In genomic region chr14:24179961-24180726, GRCh38 we compare ENCODE assay signal across 1 cellular context.
TF ChIP-seq lines count a peak whose summit lies in the region.

No MANE protein-coding gene starts in this region.

TF ChIP-seq in HEK293, 187 proteins besides CTCF, POLR2A, EP300 and RAD21 (continued from another document and continues in another):
- TF ChIP-seq ELK4 (IDR thresholded peaks at IDR 0.05; ENCODE audit: borderline replicate concordance, low read depth, low read length) (no peak), ZNF221 (tag by site-specific recombination; IDR thresholded peaks at IDR 0.05; ENCODE audit: borderline replicate concordance) (no peak), ZNF398 (tag by site-specific recombination; IDR thresholded peaks at IDR 0.05) (no peak), SCRT2 (tag by site-specific recombination; IDR thresholded peaks at IDR 0.05) (peak; percentile 69; the same call in 1 of the 2 replicates), ZNF366 (tag by site-specific recombination; conservative IDR thresholded peaks at IDR 0.05) (peak; percentile 67), ZNF777 (tag by site-specific recombination; IDR thresholded peaks at IDR 0.05; ENCODE audit: borderline replicate concordance) (no peak), ZNF23 (tag by site-specific recombination; IDR thresholded peaks at IDR 0.05; ENCODE audit: borderline replicate concordance) (no peak), GFI1B (tag by site-specific recombination; IDR thresholded peaks at IDR 0.05) (no peak), ZIC2 (tag by site-specific recombination; IDR thresholded peaks at IDR 0.05) (no peak), ZNF426 (tag by site-specific recombination; IDR thresholded peaks at IDR 0.05) (no peak), ZBTB7A (tag by site-specific recombination; IDR thresholded peaks at IDR 0.05; ENCODE audit: low read depth) (no peak), ZNF324 (tag by site-specific recombination; IDR thresholded peaks at IDR 0.05) (0 out of 2 replicates have a peak, but pooled peaks have one; percentile 39), SP7 (tag by site-specific recombination; IDR thresholded peaks at IDR 0.05) (peak; percentile 71), ZNF169 (tag by site-specific recombination; IDR thresholded peaks at IDR 0.05) (no peak), ZNF211 (tag by site-specific recombination; IDR thresholded peaks at IDR 0.05; ENCODE audit: low read depth) (no peak), ZNF670 (tag by site-specific recombination; IDR thresholded peaks at IDR 0.05; ENCODE audit: low read depth) (no peak), ZNF645 (tag by site-specific recombination; IDR thresholded peaks at IDR 0.05) (no peak), ZNF510 (tag by site-specific recombination; IDR thresholded peaks at IDR 0.05; ENCODE audit: insufficient replicate concordance) (no peak), ZNF26 (tag by site-specific recombination; IDR thresholded peaks at IDR 0.05) (no peak), ZNF354C (tag by site-specific recombination; IDR thresholded peaks at IDR 0.05; ENCODE audit: borderline replicate concordance, low read depth) (no peak), ZNF155 (tag by site-specific recombination; IDR thresholded peaks at IDR 0.05) (no peak), HOXD13 (CRISPR knock-in tag; IDR thresholded peaks at IDR 0.05; ENCODE audit: borderline replicate concordance) (no peak), SCRT1 (tag by site-specific recombination; IDR thresholded peaks at IDR 0.05; ENCODE audit: borderline replicate concordance) (no peak), KLF8 (tag by site-specific recombination; IDR thresholded peaks at IDR 0.05) (no peak), ZFP41 (tag by site-specific recombination; IDR thresholded peaks at IDR 0.05; ENCODE audit: borderline replicate concordance) (no peak), ZFP69B (tag by site-specific recombination; IDR thresholded peaks at IDR 0.05) (peak; percentile 56; the same call in 1 of the 2 replicates), YY2 (tag by site-specific recombination; IDR thresholded peaks at IDR 0.05) (no peak), ZBTB44 (tag by site-specific recombination; IDR thresholded peaks at IDR 0.05) (no peak), ZNF596 (tag by site-specific recombination; IDR thresholded peaks at IDR 0.05) (no peak), ZNF473 (tag by site-specific recombination; IDR thresholded peaks at IDR 0.05) (no peak), ZNF626 (tag by site-specific recombination; IDR thresholded peaks at IDR 0.05) (no peak), ZNF121 (tag by site-specific recombination; IDR thresholded peaks at IDR 0.05) (no peak), ZNF707 (tag by site-specific recombination; IDR thresholded peaks at IDR 0.05) (no peak), ZNF184 (tag by site-specific recombination; IDR thresholded peaks at IDR 0.05) (no peak), ZNF138 (tag by site-specific recombination; IDR thresholded peaks at IDR 0.05; ENCODE audit: borderline replicate concordance) (no peak), GLIS2 (tag by site-specific recombination; IDR thresholded peaks at IDR 0.05) (no peak), ZBTB20 (tag by site-specific recombination; IDR thresholded peaks at IDR 0.05) (no peak), ZNF621 (tag by site-specific recombination; IDR thresholded peaks at IDR 0.05) (no peak), HOXA7 (CRISPR knock-in tag; IDR thresholded peaks at IDR 0.05; ENCODE audit: borderline replicate concordance) (no peak), OSR2 (tag by site-specific recombination; IDR thresholded peaks at IDR 0.05) (peak; percentile 18; the same call in 1 of the 2 replicates), ZNF140 (tag by site-specific recombination; IDR thresholded peaks at IDR 0.05) (no peak)
- TF ChIP-seq, protein P1, sequence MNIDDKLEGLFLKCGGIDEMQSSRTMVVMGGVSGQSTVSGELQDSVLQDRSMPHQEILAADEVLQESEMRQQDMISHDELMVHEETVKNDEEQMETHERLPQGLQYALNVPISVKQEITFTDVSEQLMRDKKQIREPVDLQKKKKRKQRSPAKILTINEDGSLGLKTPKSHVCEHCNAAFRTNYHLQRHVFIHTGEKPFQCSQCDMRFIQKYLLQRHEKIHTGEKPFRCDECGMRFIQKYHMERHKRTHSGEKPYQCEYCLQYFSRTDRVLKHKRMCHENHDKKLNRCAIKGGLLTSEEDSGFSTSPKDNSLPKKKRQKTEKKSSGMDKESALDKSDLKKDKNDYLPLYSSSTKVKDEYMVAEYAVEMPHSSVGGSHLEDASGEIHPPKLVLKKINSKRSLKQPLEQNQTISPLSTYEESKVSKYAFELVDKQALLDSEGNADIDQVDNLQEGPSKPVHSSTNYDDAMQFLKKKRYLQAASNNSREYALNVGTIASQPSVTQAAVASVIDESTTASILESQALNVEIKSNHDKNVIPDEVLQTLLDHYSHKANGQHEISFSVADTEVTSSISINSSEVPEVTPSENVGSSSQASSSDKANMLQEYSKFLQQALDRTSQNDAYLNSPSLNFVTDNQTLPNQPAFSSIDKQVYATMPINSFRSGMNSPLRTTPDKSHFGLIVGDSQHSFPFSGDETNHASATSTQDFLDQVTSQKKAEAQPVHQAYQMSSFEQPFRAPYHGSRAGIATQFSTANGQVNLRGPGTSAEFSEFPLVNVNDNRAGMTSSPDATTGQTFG (tag by site-specific recombination; IDR thresholded peaks at IDR 0.05; ENCODE audit: borderline replicate concordance) = no peak
- TF ChIP-seq, protein P2, sequence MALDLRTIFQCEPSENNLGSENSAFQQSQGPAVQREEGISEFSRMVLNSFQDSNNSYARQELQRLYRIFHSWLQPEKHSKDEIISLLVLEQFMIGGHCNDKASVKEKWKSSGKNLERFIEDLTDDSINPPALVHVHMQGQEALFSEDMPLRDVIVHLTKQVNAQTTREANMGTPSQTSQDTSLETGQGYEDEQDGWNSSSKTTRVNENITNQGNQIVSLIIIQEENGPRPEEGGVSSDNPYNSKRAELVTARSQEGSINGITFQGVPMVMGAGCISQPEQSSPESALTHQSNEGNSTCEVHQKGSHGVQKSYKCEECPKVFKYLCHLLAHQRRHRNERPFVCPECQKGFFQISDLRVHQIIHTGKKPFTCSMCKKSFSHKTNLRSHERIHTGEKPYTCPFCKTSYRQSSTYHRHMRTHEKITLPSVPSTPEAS (tag by site-specific recombination; IDR thresholded peaks at IDR 0.05) = no peak
- TF ChIP-seq, protein P3, sequence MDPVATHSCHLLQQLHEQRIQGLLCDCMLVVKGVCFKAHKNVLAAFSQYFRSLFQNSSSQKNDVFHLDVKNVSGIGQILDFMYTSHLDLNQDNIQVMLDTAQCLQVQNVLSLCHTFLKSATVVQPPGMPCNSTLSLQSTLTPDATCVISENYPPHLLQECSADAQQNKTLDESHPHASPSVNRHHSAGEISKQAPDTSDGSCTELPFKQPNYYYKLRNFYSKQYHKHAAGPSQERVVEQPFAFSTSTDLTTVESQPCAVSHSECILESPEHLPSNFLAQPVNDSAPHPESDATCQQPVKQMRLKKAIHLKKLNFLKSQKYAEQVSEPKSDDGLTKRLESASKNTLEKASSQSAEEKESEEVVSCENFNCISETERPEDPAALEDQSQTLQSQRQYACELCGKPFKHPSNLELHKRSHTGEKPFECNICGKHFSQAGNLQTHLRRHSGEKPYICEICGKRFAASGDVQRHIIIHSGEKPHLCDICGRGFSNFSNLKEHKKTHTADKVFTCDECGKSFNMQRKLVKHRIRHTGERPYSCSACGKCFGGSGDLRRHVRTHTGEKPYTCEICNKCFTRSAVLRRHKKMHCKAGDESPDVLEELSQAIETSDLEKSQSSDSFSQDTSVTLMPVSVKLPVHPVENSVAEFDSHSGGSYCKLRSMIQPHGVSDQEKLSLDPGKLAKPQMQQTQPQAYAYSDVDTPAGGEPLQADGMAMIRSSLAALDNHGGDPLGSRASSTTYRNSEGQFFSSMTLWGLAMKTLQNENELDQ (tag by site-specific recombination; IDR thresholded peaks at IDR 0.05; ENCODE audit: low read depth) = no peak
- TF ChIP-seq, protein P4, sequence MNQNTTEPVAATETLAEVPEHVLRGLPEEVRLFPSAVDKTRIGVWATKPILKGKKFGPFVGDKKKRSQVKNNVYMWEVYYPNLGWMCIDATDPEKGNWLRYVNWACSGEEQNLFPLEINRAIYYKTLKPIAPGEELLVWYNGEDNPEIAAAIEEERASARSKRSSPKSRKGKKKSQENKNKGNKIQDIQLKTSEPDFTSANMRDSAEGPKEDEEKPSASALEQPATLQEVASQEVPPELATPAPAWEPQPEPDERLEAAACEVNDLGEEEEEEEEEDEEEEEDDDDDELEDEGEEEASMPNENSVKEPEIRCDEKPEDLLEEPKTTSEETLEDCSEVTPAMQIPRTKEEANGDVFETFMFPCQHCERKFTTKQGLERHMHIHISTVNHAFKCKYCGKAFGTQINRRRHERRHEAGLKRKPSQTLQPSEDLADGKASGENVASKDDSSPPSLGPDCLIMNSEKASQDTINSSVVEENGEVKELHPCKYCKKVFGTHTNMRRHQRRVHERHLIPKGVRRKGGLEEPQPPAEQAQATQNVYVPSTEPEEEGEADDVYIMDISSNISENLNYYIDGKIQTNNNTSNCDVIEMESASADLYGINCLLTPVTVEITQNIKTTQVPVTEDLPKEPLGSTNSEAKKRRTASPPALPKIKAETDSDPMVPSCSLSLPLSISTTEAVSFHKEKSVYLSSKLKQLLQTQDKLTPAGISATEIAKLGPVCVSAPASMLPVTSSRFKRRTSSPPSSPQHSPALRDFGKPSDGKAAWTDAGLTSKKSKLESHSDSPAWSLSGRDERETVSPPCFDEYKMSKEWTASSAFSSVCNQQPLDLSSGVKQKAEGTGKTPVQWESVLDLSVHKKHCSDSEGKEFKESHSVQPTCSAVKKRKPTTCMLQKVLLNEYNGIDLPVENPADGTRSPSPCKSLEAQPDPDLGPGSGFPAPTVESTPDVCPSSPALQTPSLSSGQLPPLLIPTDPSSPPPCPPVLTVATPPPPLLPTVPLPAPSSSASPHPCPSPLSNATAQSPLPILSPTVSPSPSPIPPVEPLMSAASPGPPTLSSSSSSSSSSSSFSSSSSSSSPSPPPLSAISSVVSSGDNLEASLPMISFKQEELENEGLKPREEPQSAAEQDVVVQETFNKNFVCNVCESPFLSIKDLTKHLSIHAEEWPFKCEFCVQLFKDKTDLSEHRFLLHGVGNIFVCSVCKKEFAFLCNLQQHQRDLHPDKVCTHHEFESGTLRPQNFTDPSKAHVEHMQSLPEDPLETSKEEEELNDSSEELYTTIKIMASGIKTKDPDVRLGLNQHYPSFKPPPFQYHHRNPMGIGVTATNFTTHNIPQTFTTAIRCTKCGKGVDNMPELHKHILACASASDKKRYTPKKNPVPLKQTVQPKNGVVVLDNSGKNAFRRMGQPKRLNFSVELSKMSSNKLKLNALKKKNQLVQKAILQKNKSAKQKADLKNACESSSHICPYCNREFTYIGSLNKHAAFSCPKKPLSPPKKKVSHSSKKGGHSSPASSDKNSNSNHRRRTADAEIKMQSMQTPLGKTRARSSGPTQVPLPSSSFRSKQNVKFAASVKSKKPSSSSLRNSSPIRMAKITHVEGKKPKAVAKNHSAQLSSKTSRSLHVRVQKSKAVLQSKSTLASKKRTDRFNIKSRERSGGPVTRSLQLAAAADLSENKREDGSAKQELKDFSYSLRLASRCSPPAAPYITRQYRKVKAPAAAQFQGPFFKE (tag by site-specific recombination; IDR thresholded peaks at IDR 0.05; ENCODE audit: borderline replicate concordance) = no peak
